In genomic region chr10:129853236-129853946, GRCh38 we compare ENCODE assay signal across 9 cellular contexts.
DNase-seq lines count a peak whose midpoint lies in the region; ATAC-seq and TF ChIP-seq lines count a peak whose summit lies in the region.
"Had no signal": no experiment of that assay in that cellular context is flagged by ENCODE, and none has a peak within 500 bp of the region (broad histone marks: within the 10 kb centered on the region; RNA-seq: fewer than 3 reads in every experiment).

No MANE protein-coding gene starts in this region.

- TF ChIP-seq CTCF in epithelial cell of esophagus (IDR thresholded peaks at IDR 0.05; ENCODE audit: insufficient read depth, low read depth, low read length, missing control alignments), result no peak
- peak; percentile 21 for TF ChIP-seq CTCF in psoas muscle (IDR thresholded peaks at IDR 0.05)
- TF ChIP-seq CTCF in spleen (IDR thresholded peaks at IDR 0.05 in 8 of 11, conservative IDR thresholded peaks at IDR 0.05 in 3 of 11), result peak in 1 of 11 experiments; percentile 27

- H3K27ac ChIP-seq in psoas muscle (no peak overlapping the region), spleen (peak overlapping the region in 1 of 8 donors; percentile 38)

- no peaks in the 10 kb centered on the region for H3K27me3 ChIP-seq in H7 (ENCODE audit: control insufficient read depth, insufficient read depth, low read length)
- no peaks in the 10 kb centered on the region for H3K27me3 ChIP-seq in psoas muscle (ENCODE audit: insufficient read depth in 3 of 3, low read length in 2 of 3)
- H3K27me3 ChIP-seq in spleen (replicated peaks in 1 of 7), result peaks cover 0 to 5% (median 0%) of the 10 kb centered on the region in 7 donors

- H3K27me3 Mint-ChIP-seq in activated CD4-positive, alpha-beta T cell treated with anti-CD3 and anti-CD28 coated beads, Interleukin-2, amount 10 ng/mL, durations not matched to agents 24 days and 14 days, result peaks cover 4% of the 10 kb centered on the region

- H3K36me3 ChIP-seq in H7 (replicated peaks; ENCODE audit: control insufficient read depth, insufficient read depth, low read length), result no peaks in the 10 kb centered on the region
- no peaks in the 10 kb centered on the region for H3K36me3 ChIP-seq in psoas muscle (ENCODE audit: insufficient read depth in 1 of 2, low read depth in 1 of 2)
- no peaks in the 10 kb centered on the region for H3K36me3 ChIP-seq in spleen

- H3K4me1 ChIP-seq in psoas muscle (no peaks in the 10 kb centered on the region), spleen (peaks cover 0 to 6% (median 0%) of the 10 kb centered on the region in 6 donors)

- no peaks in the 10 kb centered on the region for H3K36me3 Mint-ChIP-seq in activated CD4-positive, alpha-beta T cell treated with anti-CD3 and anti-CD28 coated beads, Interleukin-2, amount 10 ng/mL, durations not matched to agents 24 days and 14 days (ENCODE audit: low read depth)

- TF ChIP-seq POLR2A in spleen (IDR thresholded peaks at IDR 0.05), result no peak

- no peaks in the 10 kb centered on the region for H3K4me1 Mint-ChIP-seq in activated CD4-positive, alpha-beta T cell treated with anti-CD3 and anti-CD28 coated beads, Interleukin-2, amount 10 ng/mL, durations not matched to agents 24 days and 14 days

- intact Hi-C loops in psoas muscle (cut with DNase I) (no loop called here), spleen (cut with DNase I; ENCODE audit: low total_unique reads) (no loop called here)
- intact Hi-C loops in activated CD4-positive, alpha-beta T cell treated with anti-CD3 and anti-CD28 coated beads, Interleukin-2, amount 10 ng/mL, durations not matched to agents 24 days and 14 days (cut with micrococcal nuclease), result no loop called here

- no peak overlapping the region for H3K27ac Mint-ChIP-seq in activated CD4-positive, alpha-beta T cell treated with anti-CD3 and anti-CD28 coated beads, Interleukin-2, amount 10 ng/mL, durations not matched to agents 24 days and 14 days
- H3K27ac Mint-ChIP-seq: activated naive CD4-positive, alpha-beta T cell treated with anti-CD3 and anti-CD28 coated beads for 36 hours had no signal

- H3K4me3 Mint-ChIP-seq in activated CD4-positive, alpha-beta T cell treated with anti-CD3 and anti-CD28 coated beads, Interleukin-2, amount 10 ng/mL, durations not matched to agents 24 days and 14 days, result no peak overlapping the region
- H3K4me3 Mint-ChIP-seq: activated naive CD4-positive, alpha-beta T cell treated with anti-CD3 and anti-CD28 coated beads for 36 hours had no signal

- H3K9me3 ChIP-seq in psoas muscle, result no peaks in the 10 kb centered on the region
- peaks cover 0 to 10% (median 0%) of the 10 kb centered on the region in 8 donors for H3K9me3 ChIP-seq in spleen

- H3K4me3 ChIP-seq in H7 (ENCODE audit: insufficient read depth, low read depth, low read length), result no peak overlapping the region
- no peak overlapping the region for H3K4me3 ChIP-seq in epithelial cell of esophagus (ENCODE audit: low read length)
- H3K4me3 ChIP-seq in psoas muscle, result no peak overlapping the region
- peak overlapping the region in 4 of 8 donors; percentile 5 to 54 (median 22) for H3K4me3 ChIP-seq in spleen

- 63 to 69% (median 66%) methylated on average over 8 of the region's 8 CpGs for WGBS in psoas muscle, 3 donors
- WGBS in spleen, 5 donors, result 36 to 45% (median 43%) methylated on average over 8 of the region's 8 CpGs

- ATAC-seq in psoas muscle (no peak), GM19452 (IDR thresholded peaks at IDR 0.05; ENCODE audit: unreplicated experiment) (no peak)

- H3K9me3 Mint-ChIP-seq in activated CD4-positive, alpha-beta T cell treated with anti-CD3 and anti-CD28 coated beads, Interleukin-2, amount 10 ng/mL, durations not matched to agents 24 days and 14 days, result no peaks in the 10 kb centered on the region
- H3K9me3 Mint-ChIP-seq: activated naive CD4-positive, alpha-beta T cell treated with anti-CD3 and anti-CD28 coated beads for 36 hours had no signal

- DNase-seq in H7, result peak; percentile 65
- peak; percentile 29 for DNase-seq in NCI-H748 treated with DMSO at 0.1 percent for 48 hours (lab: John Stamatoyannopoulos, UW)
- peak; percentile 1 for DNase-seq in epithelial cell of esophagus (ENCODE audit: low read depth)
- no peak for DNase-seq in psoas muscle
- DNase-seq in spleen, result no peak
- DNase-seq in activated CD4-positive, alpha-beta T cell treated with anti-CD3 and anti-CD28 coated beads, Interleukin-2, amount 10 ng/mL, durations not matched to agents 24 days and 14 days, result no peak
- DNase-seq: activated naive CD4-positive, alpha-beta T cell treated with anti-CD3 and anti-CD28 coated beads for 36 hours; NCI-H226 had no signal

Comparison
In these comparisons a context has a peak if more than half of its experiments do, and no peak if none do; other contexts are left out.
1. DNase-seq: peak in H7 (single experiment), NCI-H748 treated with DMSO at 0.1 percent for 48 hours (single experiment) and epithelial cell of esophagus (single experiment); none in psoas muscle (0 of 2), spleen (single experiment) and activated CD4-positive, alpha-beta T cell treated with anti-CD3 and anti-CD28 coated beads, Interleukin-2, amount 10 ng/mL, durations not matched to agents 24 days and 14 days (single experiment).